1 cellular context compared by ENCODE assay signal in the genomic region with DNA sequence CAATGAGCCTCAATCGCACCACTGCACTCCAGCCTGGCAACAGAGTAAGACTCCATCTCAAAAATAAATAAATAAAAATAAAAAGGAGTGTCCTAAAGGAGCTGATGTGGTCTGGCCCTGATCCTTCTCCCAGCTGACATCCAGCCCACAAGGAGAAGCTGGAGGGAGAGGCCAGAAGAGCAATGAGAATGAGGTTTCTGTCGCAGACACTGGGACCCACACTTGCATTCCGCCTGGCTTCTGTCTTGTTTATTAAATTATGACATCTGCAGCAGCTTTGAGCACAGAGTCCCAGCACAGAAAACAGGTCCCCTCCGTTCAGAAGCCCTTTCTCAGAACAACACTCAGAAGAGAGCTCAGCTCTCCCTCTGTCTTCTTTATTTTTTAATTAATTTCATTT.
TF ChIP-seq lines count a peak whose summit lies in the region.

No MANE protein-coding gene starts in this region.

TF ChIP-seq in GM23338, 12 proteins besides CTCF, POLR2A, EP300 and RAD21:
- TF ChIP-seq STAT1 (IDR thresholded peaks at IDR 0.05; ENCODE audit: unreplicated experiment) (no peak), JUNB (IDR thresholded peaks at IDR 0.05; ENCODE audit: unreplicated experiment) (no peak), ZNF331 (CRISPR knock-in tag; IDR thresholded peaks at IDR 0.05; ENCODE audit: low read depth) (no peak), POLR2AphosphoS5 (IDR thresholded peaks at IDR 0.05; ENCODE audit: low read depth) (no peak), EZH2 (IDR thresholded peaks at IDR 0.05; ENCODE audit: low read depth, unreplicated experiment) (no peak), CREB1 (CRISPR knock-in tag; IDR thresholded peaks at IDR 0.05; ENCODE audit: low read depth) (no peak), EZH2phosphoT487 (IDR thresholded peaks at IDR 0.05; ENCODE audit: unreplicated experiment) (no peak), ZNF114 (CRISPR knock-in tag; IDR thresholded peaks at IDR 0.05) (no peak), NANOG (IDR thresholded peaks at IDR 0.05; ENCODE audit: borderline replicate concordance) (no peak)
- TF ChIP-seq, protein P1, sequence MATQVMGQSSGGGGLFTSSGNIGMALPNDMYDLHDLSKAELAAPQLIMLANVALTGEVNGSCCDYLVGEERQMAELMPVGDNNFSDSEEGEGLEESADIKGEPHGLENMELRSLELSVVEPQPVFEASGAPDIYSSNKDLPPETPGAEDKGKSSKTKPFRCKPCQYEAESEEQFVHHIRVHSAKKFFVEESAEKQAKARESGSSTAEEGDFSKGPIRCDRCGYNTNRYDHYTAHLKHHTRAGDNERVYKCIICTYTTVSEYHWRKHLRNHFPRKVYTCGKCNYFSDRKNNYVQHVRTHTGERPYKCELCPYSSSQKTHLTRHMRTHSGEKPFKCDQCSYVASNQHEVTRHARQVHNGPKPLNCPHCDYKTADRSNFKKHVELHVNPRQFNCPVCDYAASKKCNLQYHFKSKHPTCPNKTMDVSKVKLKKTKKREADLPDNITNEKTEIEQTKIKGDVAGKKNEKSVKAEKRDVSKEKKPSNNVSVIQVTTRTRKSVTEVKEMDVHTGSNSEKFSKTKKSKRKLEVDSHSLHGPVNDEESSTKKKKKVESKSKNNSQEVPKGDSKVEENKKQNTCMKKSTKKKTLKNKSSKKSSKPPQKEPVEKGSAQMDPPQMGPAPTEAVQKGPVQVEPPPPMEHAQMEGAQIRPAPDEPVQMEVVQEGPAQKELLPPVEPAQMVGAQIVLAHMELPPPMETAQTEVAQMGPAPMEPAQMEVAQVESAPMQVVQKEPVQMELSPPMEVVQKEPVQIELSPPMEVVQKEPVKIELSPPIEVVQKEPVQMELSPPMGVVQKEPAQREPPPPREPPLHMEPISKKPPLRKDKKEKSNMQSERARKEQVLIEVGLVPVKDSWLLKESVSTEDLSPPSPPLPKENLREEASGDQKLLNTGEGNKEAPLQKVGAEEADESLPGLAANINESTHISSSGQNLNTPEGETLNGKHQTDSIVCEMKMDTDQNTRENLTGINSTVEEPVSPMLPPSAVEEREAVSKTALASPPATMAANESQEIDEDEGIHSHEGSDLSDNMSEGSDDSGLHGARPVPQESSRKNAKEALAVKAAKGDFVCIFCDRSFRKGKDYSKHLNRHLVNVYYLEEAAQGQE (IDR thresholded peaks at IDR 0.05; ENCODE audit: unreplicated experiment) = no peak
- TF ChIP-seq, protein P2, sequence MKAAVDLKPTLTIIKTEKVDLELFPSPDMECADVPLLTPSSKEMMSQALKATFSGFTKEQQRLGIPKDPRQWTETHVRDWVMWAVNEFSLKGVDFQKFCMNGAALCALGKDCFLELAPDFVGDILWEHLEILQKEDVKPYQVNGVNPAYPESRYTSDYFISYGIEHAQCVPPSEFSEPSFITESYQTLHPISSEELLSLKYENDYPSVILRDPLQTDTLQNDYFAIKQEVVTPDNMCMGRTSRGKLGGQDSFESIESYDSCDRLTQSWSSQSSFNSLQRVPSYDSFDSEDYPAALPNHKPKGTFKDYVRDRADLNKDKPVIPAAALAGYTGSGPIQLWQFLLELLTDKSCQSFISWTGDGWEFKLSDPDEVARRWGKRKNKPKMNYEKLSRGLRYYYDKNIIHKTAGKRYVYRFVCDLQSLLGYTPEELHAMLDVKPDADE (IDR thresholded peaks at IDR 0.05) = no peak
- TF ChIP-seq, protein P3, sequence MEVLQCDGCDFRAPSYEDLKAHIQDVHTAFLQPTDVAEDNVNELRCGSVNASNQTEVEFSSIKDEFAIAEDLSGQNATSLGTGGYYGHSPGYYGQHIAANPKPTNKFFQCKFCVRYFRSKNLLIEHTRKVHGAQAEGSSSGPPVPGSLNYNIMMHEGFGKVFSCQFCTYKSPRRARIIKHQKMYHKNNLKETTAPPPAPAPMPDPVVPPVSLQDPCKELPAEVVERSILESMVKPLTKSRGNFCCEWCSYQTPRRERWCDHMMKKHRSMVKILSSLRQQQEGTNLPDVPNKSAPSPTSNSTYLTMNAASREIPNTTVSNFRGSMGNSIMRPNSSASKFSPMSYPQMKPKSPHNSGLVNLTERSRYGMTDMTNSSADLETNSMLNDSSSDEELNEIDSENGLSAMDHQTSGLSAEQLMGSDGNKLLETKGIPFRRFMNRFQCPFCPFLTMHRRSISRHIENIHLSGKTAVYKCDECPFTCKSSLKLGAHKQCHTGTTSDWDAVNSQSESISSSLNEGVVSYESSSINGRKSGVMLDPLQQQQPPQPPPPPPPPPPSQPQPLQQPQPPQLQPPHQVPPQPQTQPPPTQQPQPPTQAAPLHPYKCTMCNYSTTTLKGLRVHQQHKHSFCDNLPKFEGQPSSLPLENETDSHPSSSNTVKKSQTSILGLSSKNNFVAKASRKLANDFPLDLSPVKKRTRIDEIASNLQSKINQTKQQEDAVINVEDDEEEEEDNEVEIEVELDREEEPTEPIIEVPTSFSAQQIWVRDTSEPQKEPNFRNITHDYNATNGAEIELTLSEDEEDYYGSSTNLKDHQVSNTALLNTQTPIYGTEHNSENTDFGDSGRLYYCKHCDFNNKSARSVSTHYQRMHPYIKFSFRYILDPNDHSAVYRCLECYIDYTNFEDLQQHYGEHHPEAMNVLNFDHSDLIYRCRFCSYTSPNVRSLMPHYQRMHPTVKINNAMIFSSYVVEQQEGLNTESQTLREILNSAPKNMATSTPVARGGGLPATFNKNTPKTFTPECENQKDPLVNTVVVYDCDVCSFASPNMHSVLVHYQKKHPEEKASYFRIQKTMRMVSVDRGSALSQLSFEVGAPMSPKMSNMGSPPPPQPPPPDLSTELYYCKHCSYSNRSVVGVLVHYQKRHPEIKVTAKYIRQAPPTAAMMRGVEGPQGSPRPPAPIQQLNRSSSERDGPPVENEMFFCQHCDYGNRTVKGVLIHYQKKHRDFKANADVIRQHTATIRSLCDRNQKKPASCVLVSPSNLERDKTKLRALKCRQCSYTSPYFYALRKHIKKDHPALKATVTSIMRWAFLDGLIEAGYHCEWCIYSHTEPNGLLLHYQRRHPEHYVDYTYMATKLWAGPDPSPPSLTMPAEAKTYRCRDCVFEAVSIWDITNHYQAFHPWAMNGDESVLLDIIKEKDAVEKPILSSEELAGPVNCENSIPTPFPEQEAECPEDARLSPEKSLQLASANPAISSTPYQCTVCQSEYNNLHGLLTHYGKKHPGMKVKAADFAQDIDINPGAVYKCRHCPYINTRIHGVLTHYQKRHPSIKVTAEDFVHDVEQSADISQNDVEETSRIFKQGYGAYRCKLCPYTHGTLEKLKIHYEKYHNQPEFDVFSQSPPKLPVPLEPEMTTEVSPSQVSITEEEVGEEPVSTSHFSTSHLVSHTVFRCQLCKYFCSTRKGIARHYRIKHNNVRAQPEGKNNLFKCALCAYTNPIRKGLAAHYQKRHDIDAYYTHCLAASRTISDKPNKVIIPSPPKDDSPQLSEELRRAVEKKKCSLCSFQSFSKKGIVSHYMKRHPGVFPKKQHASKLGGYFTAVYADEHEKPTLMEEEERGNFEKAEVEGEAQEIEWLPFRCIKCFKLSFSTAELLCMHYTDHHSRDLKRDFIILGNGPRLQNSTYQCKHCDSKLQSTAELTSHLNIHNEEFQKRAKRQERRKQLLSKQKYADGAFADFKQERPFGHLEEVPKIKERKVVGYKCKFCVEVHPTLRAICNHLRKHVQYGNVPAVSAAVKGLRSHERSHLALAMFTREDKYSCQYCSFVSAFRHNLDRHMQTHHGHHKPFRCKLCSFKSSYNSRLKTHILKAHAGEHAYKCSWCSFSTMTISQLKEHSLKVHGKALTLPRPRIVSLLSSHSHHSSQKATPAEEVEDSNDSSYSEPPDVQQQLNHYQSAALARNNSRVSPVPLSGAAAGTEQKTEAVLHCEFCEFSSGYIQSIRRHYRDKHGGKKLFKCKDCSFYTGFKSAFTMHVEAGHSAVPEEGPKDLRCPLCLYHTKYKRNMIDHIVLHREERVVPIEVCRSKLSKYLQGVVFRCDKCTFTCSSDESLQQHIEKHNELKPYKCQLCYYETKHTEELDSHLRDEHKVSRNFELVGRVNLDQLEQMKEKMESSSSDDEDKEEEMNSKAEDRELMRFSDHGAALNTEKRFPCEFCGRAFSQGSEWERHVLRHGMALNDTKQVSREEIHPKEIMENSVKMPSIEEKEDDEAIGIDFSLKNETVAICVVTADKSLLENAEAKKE (CRISPR knock-in tag; IDR thresholded peaks at IDR 0.05) = no peak
